In genomic region chr7:132044247-132044646, GRCh38 we compare ENCODE assay signal across 38 cellular contexts.
"Had no signal": no experiment of that assay in that cellular context is flagged by ENCODE, and none has a peak within 500 bp of the region (broad histone marks: within the 10 kb centered on the region; RNA-seq: fewer than 3 reads in every experiment).

No MANE protein-coding gene starts in this region.

- H3K36me3 ChIP-seq: ascending aorta, cardiac muscle cell had no signal

- H3K4me1 Mint-ChIP-seq: activated B cell treated with CpG ODN at 0.5 μM for 24 hours; activated CD4-positive, alpha-beta T cell treated with anti-CD3 and anti-CD28 coated beads, Interleukin-2, amount 10 ng/mL, durations not matched to agents 24 days and 14 days; activated naive CD4-positive, alpha-beta T cell treated with anti-CD3 and anti-CD28 coated beads, Interleukin-2, amount 10 ng/mL, durations not matched to agents 7 days and 5 days; activated naive CD4-positive, alpha-beta T cell treated with anti-CD3 and anti-CD28 coated beads, Interleukin-2, amount 50 U/mL, for 24 hours; activated naive CD8-positive, alpha-beta T cell treated with anti-CD3 and anti-CD28 coated beads, Interleukin-2, amount 10 ng/mL, durations not matched to agents 7 days and 5 days; activated naive CD8-positive, alpha-beta T cell treated with anti-CD3 and anti-CD28 coated beads, Interleukin-2, amount 50 U/mL, for 24 hours; activated T-helper 17 cell treated with anti-CD3 and anti-CD28 coated beads, Interleukin-2, amount 50 U/mL, for 72 hours; brain; central memory CD8-positive, alpha-beta T cell had no signal

- H3K9me3 Mint-ChIP-seq: activated B cell treated with CpG ODN at 0.5 μM for 24 hours; activated CD4-positive, alpha-beta T cell treated with anti-CD3 and anti-CD28 coated beads, Interleukin-2, amount 10 ng/mL, durations not matched to agents 24 days and 14 days; activated naive CD4-positive, alpha-beta T cell treated with anti-CD3 and anti-CD28 coated beads, Interleukin-2, amount 10 ng/mL, durations not matched to agents 7 days and 5 days; activated naive CD4-positive, alpha-beta T cell treated with anti-CD3 and anti-CD28 coated beads, Interleukin-2, amount 50 U/mL, for 24 hours; activated naive CD8-positive, alpha-beta T cell treated with anti-CD3 and anti-CD28 coated beads, Interleukin-2, amount 10 ng/mL, durations not matched to agents 7 days and 5 days; activated naive CD8-positive, alpha-beta T cell treated with anti-CD3 and anti-CD28 coated beads, Interleukin-2, amount 50 U/mL, for 24 hours; activated T-cell treated with anti-CD3 and anti-CD28 coated beads, Interleukin-2, amount 50 U/mL, for 4 hours; activated T-cell treated with anti-CD3 and anti-CD28 coated beads, Interleukin-2, amount 50 U/mL, for 72 hours; activated T-helper 1 cell treated with anti-CD3 and anti-CD28 coated beads, Interleukin-12 subunit alpha, Interleukin-12 subunit beta, Interleukin-2, Interleukin-4 antibody, amounts not matched to agents 30 ng/mL and 10 ng/mL and 1 ng/mL, durations not matched to agents 14 hours and 24 hours and 36 hours; activated T-helper 17 cell treated with anti-CD3 and anti-CD28 coated beads, Interleukin-2, amount 50 U/mL, for 72 hours; central memory CD8-positive, alpha-beta T cell; T-helper 1 cell treated with Interleukin-12 subunit alpha and Interleukin-12 subunit beta and Interleukin-4 antibody, amounts not matched to agents 30 μg/mL and 1 μg/mL, for 36 hours; T-helper 2 cell treated with Interferon-gamma antibody and Interleukin-4, amounts not matched to agents 5 μg/mL and 100 μg/mL, for 36 hours had no signal

- H3K4me3 Mint-ChIP-seq: activated B cell treated with CpG ODN at 0.5 μM for 24 hours; activated CD4-positive, alpha-beta memory T cell treated with anti-CD3 and anti-CD28 coated beads for 36 hours; activated CD4-positive, alpha-beta T cell treated with anti-CD3 and anti-CD28 coated beads, Interleukin-2, amount 10 ng/mL, durations not matched to agents 24 days and 14 days; activated naive CD4-positive, alpha-beta T cell treated with anti-CD3 and anti-CD28 coated beads, Interleukin-2, amount 10 ng/mL, durations not matched to agents 7 days and 5 days; activated naive CD4-positive, alpha-beta T cell treated with anti-CD3 and anti-CD28 coated beads, Interleukin-2, amount 50 U/mL, for 24 hours; activated naive CD8-positive, alpha-beta T cell; activated naive CD8-positive, alpha-beta T cell treated with anti-CD3 and anti-CD28 coated beads, Interleukin-2, amount 10 ng/mL, durations not matched to agents 7 days and 5 days; activated naive CD8-positive, alpha-beta T cell treated with anti-CD3 and anti-CD28 coated beads, Interleukin-2, amount 50 U/mL, for 24 hours; activated T-cell treated with anti-CD3 and anti-CD28 coated beads, Interleukin-2, amount 50 U/mL, for 4 hours; activated T-cell treated with anti-CD3 and anti-CD28 coated beads, Interleukin-2, amount 50 U/mL, for 72 hours; activated T-helper 1 cell treated with anti-CD3 and anti-CD28 coated beads, Interleukin-12 subunit alpha, Interleukin-12 subunit beta, Interleukin-2, Interleukin-4 antibody, amounts not matched to agents 30 ng/mL and 10 ng/mL and 1 ng/mL, durations not matched to agents 14 hours and 24 hours and 36 hours; activated T-helper 17 cell treated with anti-CD3 and anti-CD28 coated beads, Interleukin-2, amount 50 U/mL, for 72 hours; brain; central memory CD8-positive, alpha-beta T cell; T-helper 1 cell treated with Interleukin-12 subunit alpha and Interleukin-12 subunit beta and Interleukin-4 antibody, amounts not matched to agents 30 μg/mL and 1 μg/mL, for 36 hours; T-helper 2 cell treated with Interferon-gamma antibody and Interleukin-4, amounts not matched to agents 5 μg/mL and 100 μg/mL, for 36 hours had no signal

- H3K27ac ChIP-seq: ascending aorta, cardiac muscle cell, VCaP had no signal

- ATAC-seq: activated naive CD8-positive, alpha-beta T cell treated with anti-CD3 and anti-CD28 coated beads, Interleukin-2, amount 50 U/mL, for 24 hours; activated T-cell treated with anti-CD3 and anti-CD28 coated beads, Interleukin-2, amount 50 U/mL, for 4 hours; activated T-cell treated with anti-CD3 and anti-CD28 coated beads, Interleukin-2, amount 50 U/mL, for 72 hours; activated T-helper 17 cell treated with anti-CD3 and anti-CD28 coated beads, Interleukin-2, amount 50 U/mL, for 72 hours had no signal

- DNase-seq: activated B cell treated with CpG ODN at 0.5 μM for 24 hours; activated CD4-positive, alpha-beta memory T cell treated with anti-CD3 and anti-CD28 coated beads for 36 hours; activated CD4-positive, alpha-beta T cell treated with anti-CD3 and anti-CD28 coated beads for 4 hours; activated CD4-positive, alpha-beta T cell treated with anti-CD3 and anti-CD28 coated beads, Interleukin-2, amount 10 ng/mL, durations not matched to agents 24 days and 14 days; activated CD4-positive, alpha-beta T cell treated with anti-CD3 and anti-CD28 coated beads, Interleukin-2, amount 50 U/mL, for 1 hour; activated CD4-positive, alpha-beta T cell treated with anti-CD3 and anti-CD28 coated beads, Interleukin-2, amount 50 U/mL, for 4 hours; activated CD4-positive, CD25-positive, alpha-beta regulatory T cell treated with anti-CD3 and anti-CD28 coated beads, Interleukin-2, amount 50 U/mL, for 72 hours; activated CD8-positive, alpha-beta memory T cell treated with anti-CD3 and anti-CD28 coated beads, Interleukin-2, amount 50 U/mL, for 4 hours; activated effector memory CD4-positive, alpha-beta T cell treated with anti-CD3 and anti-CD28 coated beads, Interleukin-2, amount 50 U/mL, for 16 hours; activated gamma-delta T cell treated with Interleukin-2 at 50 U/mL for 16 hours; activated naive CD4-positive, alpha-beta T cell treated with anti-CD3 and anti-CD28 coated beads, Interleukin-2, amount 10 ng/mL, durations not matched to agents 7 days and 5 days; activated naive CD4-positive, alpha-beta T cell treated with Interleukin-2 at 50 U/mL for 16 hours; activated naive CD8-positive, alpha-beta T cell treated with anti-CD3 and anti-CD28 coated beads, Interleukin-2, amount 10 ng/mL, durations not matched to agents 7 days and 5 days; activated naive CD8-positive, alpha-beta T cell treated with anti-CD3 and anti-CD28 coated beads, Interleukin-2, amount 50 U/mL, for 24 hours; activated T-cell treated with anti-CD3 and anti-CD28 coated beads for 4 hours; activated T-cell treated with anti-CD3 and anti-CD28 coated beads, Interleukin-2, amount 50 U/mL, for 1 hour; activated T-cell treated with anti-CD3 and anti-CD28 coated beads, Interleukin-2, amount 50 U/mL, for 4 hours; activated T-cell treated with anti-CD3 and anti-CD28 coated beads, Interleukin-2, amount 50 U/mL, for 72 hours; amygdala; anterior cingulate cortex; caudate nucleus; cerebellar nuclear complex; T-helper 1 cell; T-helper 2 cell; T-helper 9 cell had no signal

- FAIRE-seq: bronchial epithelial cell, TTC549 had no signal

- H3K4me1 ChIP-seq: ascending aorta had no signal

- H3K27ac Mint-ChIP-seq: activated B cell treated with CpG ODN at 0.5 μM for 24 hours; activated CD4-positive, alpha-beta memory T cell treated with anti-CD3 and anti-CD28 coated beads for 36 hours; activated CD4-positive, alpha-beta T cell treated with anti-CD3 and anti-CD28 coated beads, Interleukin-2, amount 10 ng/mL, durations not matched to agents 24 days and 14 days; activated naive CD4-positive, alpha-beta T cell treated with anti-CD3 and anti-CD28 coated beads, Interleukin-2, amount 10 ng/mL, durations not matched to agents 7 days and 5 days; activated naive CD4-positive, alpha-beta T cell treated with anti-CD3 and anti-CD28 coated beads, Interleukin-2, amount 50 U/mL, for 24 hours; activated naive CD8-positive, alpha-beta T cell; activated naive CD8-positive, alpha-beta T cell treated with anti-CD3 and anti-CD28 coated beads, Interleukin-2, amount 10 ng/mL, durations not matched to agents 7 days and 5 days; activated naive CD8-positive, alpha-beta T cell treated with anti-CD3 and anti-CD28 coated beads, Interleukin-2, amount 50 U/mL, for 24 hours; activated T-cell treated with anti-CD3 and anti-CD28 coated beads, Interleukin-2, amount 50 U/mL, for 72 hours; activated T-helper 1 cell treated with anti-CD3 and anti-CD28 coated beads, Interleukin-12 subunit alpha, Interleukin-12 subunit beta, Interleukin-2, Interleukin-4 antibody, amounts not matched to agents 30 ng/mL and 10 ng/mL and 1 ng/mL, durations not matched to agents 14 hours and 24 hours and 36 hours; activated T-helper 17 cell treated with anti-CD3 and anti-CD28 coated beads, Interleukin-2, amount 50 U/mL, for 72 hours; brain; T-helper 1 cell treated with Interleukin-12 subunit alpha and Interleukin-12 subunit beta and Interleukin-4 antibody, amounts not matched to agents 30 μg/mL and 1 μg/mL, for 36 hours; T-helper 2 cell treated with Interferon-gamma antibody and Interleukin-4, amounts not matched to agents 5 μg/mL and 100 μg/mL, for 36 hours had no signal

- H3K9me3 ChIP-seq: ascending aorta had no signal

- H3K36me3 Mint-ChIP-seq: activated CD4-positive, alpha-beta memory T cell treated with anti-CD3 and anti-CD28 coated beads for 36 hours; activated naive CD4-positive, alpha-beta T cell treated with anti-CD3 and anti-CD28 coated beads, Interleukin-2, amount 10 ng/mL, durations not matched to agents 7 days and 5 days; activated naive CD4-positive, alpha-beta T cell treated with anti-CD3 and anti-CD28 coated beads, Interleukin-2, amount 50 U/mL, for 24 hours; activated naive CD8-positive, alpha-beta T cell; activated naive CD8-positive, alpha-beta T cell treated with anti-CD3 and anti-CD28 coated beads, Interleukin-2, amount 10 ng/mL, durations not matched to agents 7 days and 5 days; brain had no signal

- H3K4me3 ChIP-seq: ascending aorta, cardiac muscle cell had no signal

- H3K27me3 Mint-ChIP-seq: activated B cell treated with CpG ODN at 0.5 μM for 24 hours; activated CD4-positive, alpha-beta memory T cell treated with anti-CD3 and anti-CD28 coated beads for 36 hours; brain had no signal
